Comparison of ENCODE assay signal across 9 cellular contexts in genomic region chr5:150144211-150144801, GRCh38. TPM values are rescaled to one million over a fixed set of nuclear protein-coding genes. Genes with fewer than 3 reads are reported as not detected.
A peak's percentile ranks its signal among the peaks of the same experiment; 100 is the strongest.
DNase-seq lines count a peak whose midpoint lies in the region; ATAC-seq and TF ChIP-seq lines count a peak whose summit lies in the region.
"Had no signal": no experiment of that assay in that cellular context is flagged by ENCODE, and none has a peak within 500 bp of the region (broad histone marks: within the 10 kb centered on the region; RNA-seq: fewer than 3 reads in every experiment).

No MANE protein-coding gene starts in this region.

- no peak overlapping the region for H3K4me3 Mint-ChIP-seq in activated naive CD8-positive, alpha-beta T cell treated with anti-CD3 and anti-CD28 coated beads, Interleukin-2, amount 10 ng/mL, durations not matched to agents 7 days and 5 days
- H3K4me3 Mint-ChIP-seq in activated naive CD8-positive, alpha-beta T cell treated with anti-CD3 and anti-CD28 coated beads, Interleukin-2, amount 50 U/mL, for 24 hours: no peak overlapping the region
- H3K4me3 Mint-ChIP-seq in nephron progenitor cell: peak overlapping the region; percentile 31
- no peak overlapping the region for H3K4me3 Mint-ChIP-seq in activated T-cell treated with anti-CD3 and anti-CD28 coated beads, Interleukin-2, amount 50 U/mL, for 72 hours

- intact Hi-C loops in uterus (cut with DNase I; ENCODE audit: low total_unique reads): no loop called here

- POLR2A ChIA-PET in activated naive CD8-positive, alpha-beta T cell treated with anti-CD3 and anti-CD28 coated beads, Interleukin-2, amount 10 ng/mL, durations not matched to agents 7 days and 5 days (lab: Charles Lee): interaction anchor here (1.6 kb wide), 1 partner anchor 11 kb away, joined by 8 read pairs; the partner anchor contains the start of gene PDGFRB

- peak overlapping the region; percentile 34 for H3K27ac Mint-ChIP-seq in activated naive CD8-positive, alpha-beta T cell treated with anti-CD3 and anti-CD28 coated beads, Interleukin-2, amount 10 ng/mL, durations not matched to agents 7 days and 5 days
- H3K27ac Mint-ChIP-seq in activated naive CD8-positive, alpha-beta T cell treated with anti-CD3 and anti-CD28 coated beads, Interleukin-2, amount 50 U/mL, for 24 hours: no peak overlapping the region
- peak overlapping the region; percentile 98 for H3K27ac Mint-ChIP-seq in nephron progenitor cell
- no peak overlapping the region for H3K27ac Mint-ChIP-seq in activated T-cell treated with anti-CD3 and anti-CD28 coated beads, Interleukin-2, amount 50 U/mL, for 72 hours

- no peaks in the 10 kb centered on the region for H3K9me3 Mint-ChIP-seq in activated naive CD8-positive, alpha-beta T cell treated with anti-CD3 and anti-CD28 coated beads, Interleukin-2, amount 10 ng/mL, durations not matched to agents 7 days and 5 days
- H3K9me3 Mint-ChIP-seq in activated naive CD8-positive, alpha-beta T cell treated with anti-CD3 and anti-CD28 coated beads, Interleukin-2, amount 50 U/mL, for 24 hours: no peaks in the 10 kb centered on the region
- no peaks in the 10 kb centered on the region for H3K9me3 Mint-ChIP-seq in nephron progenitor cell
- no peaks in the 10 kb centered on the region for H3K9me3 Mint-ChIP-seq in activated T-cell treated with anti-CD3 and anti-CD28 coated beads, Interleukin-2, amount 50 U/mL, for 72 hours

- H3K4me1 ChIP-seq in uterus: peaks cover 41 to 53% of the 10 kb centered on the region in 2 donors

- no peak for TF ChIP-seq POLR2A in uterus (IDR thresholded peaks at IDR 0.05)

- no peak for TF ChIP-seq CTCF in nephron progenitor cell (IDR thresholded peaks at IDR 0.05)
- TF ChIP-seq CTCF in uterus (IDR thresholded peaks at IDR 0.05): no peak

- H3K27ac ChIP-seq in uterus: peak overlapping the region; percentile 97 to 99

- no peak for ATAC-seq in activated naive CD8-positive, alpha-beta T cell treated with anti-CD3 and anti-CD28 coated beads, Interleukin-2, amount 10 ng/mL, durations not matched to agents 7 days and 5 days (ENCODE audit: low read depth)
- no peak for ATAC-seq in activated naive CD8-positive, alpha-beta T cell treated with anti-CD3 and anti-CD28 coated beads, Interleukin-2, amount 50 U/mL, for 24 hours
- ATAC-seq in activated T-cell treated with anti-CD3 and anti-CD28 coated beads, Interleukin-2, amount 50 U/mL, for 72 hours (replicated peaks in 1 of 2): no peak
- no peak for ATAC-seq in HG02678 (IDR thresholded peaks at IDR 0.05; ENCODE audit: unreplicated experiment)

- H3K9me3 ChIP-seq in uterus: no peaks in the 10 kb centered on the region

- H3K27me3 Mint-ChIP-seq in activated naive CD8-positive, alpha-beta T cell treated with anti-CD3 and anti-CD28 coated beads, Interleukin-2, amount 10 ng/mL, durations not matched to agents 7 days and 5 days: peaks cover 2% of the 10 kb centered on the region
- no peaks in the 10 kb centered on the region for H3K27me3 Mint-ChIP-seq in activated naive CD8-positive, alpha-beta T cell treated with anti-CD3 and anti-CD28 coated beads, Interleukin-2, amount 50 U/mL, for 24 hours
- H3K27me3 Mint-ChIP-seq in nephron progenitor cell (ENCODE audit: low read depth, poor library complexity): peaks cover 9% of the 10 kb centered on the region
- no peaks in the 10 kb centered on the region for H3K27me3 Mint-ChIP-seq in activated T-cell treated with anti-CD3 and anti-CD28 coated beads, Interleukin-2, amount 50 U/mL, for 72 hours (ENCODE audit: low read depth)

- H3K36me3 Mint-ChIP-seq in activated naive CD8-positive, alpha-beta T cell treated with anti-CD3 and anti-CD28 coated beads, Interleukin-2, amount 10 ng/mL, durations not matched to agents 7 days and 5 days: peaks cover 12% of the 10 kb centered on the region
- H3K36me3 Mint-ChIP-seq in activated naive CD8-positive, alpha-beta T cell treated with anti-CD3 and anti-CD28 coated beads, Interleukin-2, amount 50 U/mL, for 24 hours (ENCODE audit: low read depth): no peaks in the 10 kb centered on the region
- peaks cover 5% of the 10 kb centered on the region for H3K36me3 Mint-ChIP-seq in nephron progenitor cell (ENCODE audit: low read depth)
- H3K36me3 Mint-ChIP-seq in activated T-cell treated with anti-CD3 and anti-CD28 coated beads, Interleukin-2, amount 50 U/mL, for 72 hours (ENCODE audit: insufficient read depth in 2 of 2): no peaks in the 10 kb centered on the region

- peaks cover 32% of the 10 kb centered on the region for H3K4me1 Mint-ChIP-seq in activated naive CD8-positive, alpha-beta T cell treated with anti-CD3 and anti-CD28 coated beads, Interleukin-2, amount 10 ng/mL, durations not matched to agents 7 days and 5 days
- H3K4me1 Mint-ChIP-seq in activated naive CD8-positive, alpha-beta T cell treated with anti-CD3 and anti-CD28 coated beads, Interleukin-2, amount 50 U/mL, for 24 hours: no peaks in the 10 kb centered on the region
- H3K4me1 Mint-ChIP-seq in nephron progenitor cell: peaks cover 88% of the 10 kb centered on the region
- H3K4me1 Mint-ChIP-seq in activated T-cell treated with anti-CD3 and anti-CD28 coated beads, Interleukin-2, amount 50 U/mL, for 72 hours (ENCODE audit: low read depth): no peaks in the 10 kb centered on the region

- H3K27me3 ChIP-seq in uterus: no peaks in the 10 kb centered on the region

- peak overlapping the region; percentile 7 to 24 for H3K4me3 ChIP-seq in uterus

- no peaks in the 10 kb centered on the region for H3K36me3 ChIP-seq in uterus

- no peak for DNase-seq in activated naive CD8-positive, alpha-beta T cell treated with anti-CD3 and anti-CD28 coated beads, Interleukin-2, amount 10 ng/mL, durations not matched to agents 7 days and 5 days
- no peak for DNase-seq in activated naive CD8-positive, alpha-beta T cell treated with anti-CD3 and anti-CD28 coated beads, Interleukin-2, amount 50 U/mL, for 24 hours
- peak; percentile 82 for DNase-seq in fibroblast of peridontal ligament (ENCODE audit: extremely low read depth)
- no peak for DNase-seq in nephron progenitor cell
- DNase-seq in uterus: peak; percentile 81 to 87
- no peak for DNase-seq in activated T-cell treated with anti-CD3 and anti-CD28 coated beads, Interleukin-2, amount 50 U/mL, for 72 hours
- DNase-seq in medulla oblongata (ENCODE audit: extremely low spot score): no peak
- DNase-seq: activated effector memory CD4-positive, alpha-beta T cell treated with Interleukin-2 at 50 U/mL for 16 hours had no signal

RNA-seq across cellular contexts. Expression of gene PDGFRB, which starts 11.3 kb away (rescaled TPM):
- 10 to 100 TPM; 33.4 to 41.5 TPM for total RNA-seq in activated naive CD8-positive, alpha-beta T cell treated with anti-CD3 and anti-CD28 coated beads, Interleukin-2, amount 10 ng/mL, durations not matched to agents 7 days and 5 days
- total RNA-seq in uterus: 100 to 1,000 TPM in 3 of 4 donors, 10 to 100 TPM in 1; 60.2 to 378 (median 235) TPM
- total RNA-seq in activated T-cell treated with anti-CD3 and anti-CD28 coated beads, Interleukin-2, amount 50 U/mL, for 72 hours: 1 to 10 TPM in 1 of 2 donors, under 1 TPM in 1; 0.34 to 1.1 TPM

RNA-seq across cellular contexts. Expression of gene CDX1, which starts 22.3 kb away (rescaled TPM):
- not detected for total RNA-seq in activated naive CD8-positive, alpha-beta T cell treated with anti-CD3 and anti-CD28 coated beads, Interleukin-2, amount 10 ng/mL, durations not matched to agents 7 days and 5 days
- under 1 TPM; 0.29 to 0.77 (median 0.38) TPM for total RNA-seq in uterus
- not detected for total RNA-seq in activated T-cell treated with anti-CD3 and anti-CD28 coated beads, Interleukin-2, amount 50 U/mL, for 72 hours

RNA-seq across cellular contexts. Expression of gene SLC6A7, which starts 45.6 kb away (rescaled TPM):
- not detected for total RNA-seq in activated naive CD8-positive, alpha-beta T cell treated with anti-CD3 and anti-CD28 coated beads, Interleukin-2, amount 10 ng/mL, durations not matched to agents 7 days and 5 days
- total RNA-seq in uterus: not detected
- not detected for total RNA-seq in activated T-cell treated with anti-CD3 and anti-CD28 coated beads, Interleukin-2, amount 50 U/mL, for 72 hours

RNA-seq across cellular contexts. Expression of gene CSF1R, which starts 58.0 kb away (rescaled TPM):
- total RNA-seq in activated naive CD8-positive, alpha-beta T cell treated with anti-CD3 and anti-CD28 coated beads, Interleukin-2, amount 10 ng/mL, durations not matched to agents 7 days and 5 days: 1 to 10 TPM; 3.4 to 3.6 TPM
- 10 to 100 TPM in 3 of 4 donors, 1 to 10 TPM in 1; 1.0 to 42.9 (median 22.8) TPM for total RNA-seq in uterus
- total RNA-seq in activated T-cell treated with anti-CD3 and anti-CD28 coated beads, Interleukin-2, amount 50 U/mL, for 72 hours: 1 to 10 TPM; 1.2 to 1.8 TPM

Comparison
In these comparisons a context has a peak if more than half of its experiments do, and no peak if none do; other contexts are left out.
1. H3K27ac Mint-ChIP-seq: peak in activated naive CD8-positive, alpha-beta T cell treated with anti-CD3 and anti-CD28 coated beads, Interleukin-2, amount 10 ng/mL, durations not matched to agents 7 days and 5 days (single experiment) and nephron progenitor cell (single experiment); none in activated naive CD8-positive, alpha-beta T cell treated with anti-CD3 and anti-CD28 coated beads, Interleukin-2, amount 50 U/mL, for 24 hours (single experiment) and activated T-cell treated with anti-CD3 and anti-CD28 coated beads, Interleukin-2, amount 50 U/mL, for 72 hours (single experiment).
2. DNase-seq: peak in fibroblast of peridontal ligament (single experiment) and uterus (2 of 2); none in activated naive CD8-positive, alpha-beta T cell treated with anti-CD3 and anti-CD28 coated beads, Interleukin-2, amount 10 ng/mL, durations not matched to agents 7 days and 5 days (single experiment), activated naive CD8-positive, alpha-beta T cell treated with anti-CD3 and anti-CD28 coated beads, Interleukin-2, amount 50 U/mL, for 24 hours (single experiment), nephron progenitor cell (single experiment), activated T-cell treated with anti-CD3 and anti-CD28 coated beads, Interleukin-2, amount 50 U/mL, for 72 hours (0 of 2) and medulla oblongata (single experiment).
3. RNA of gene PDGFRB, which starts 11.3 kb away (total RNA-seq): 60.2 to 378 TPM in uterus and 33.4 to 41.5 TPM in activated naive CD8-positive, alpha-beta T cell treated with anti-CD3 and anti-CD28 coated beads, Interleukin-2, amount 10 ng/mL, durations not matched to agents 7 days and 5 days; 0.34 to 1.1 TPM in activated T-cell treated with anti-CD3 and anti-CD28 coated beads, Interleukin-2, amount 50 U/mL, for 72 hours; every median in the first group is over 10 times any median in the second.